Comparison of ENCODE assay signal across 7 cellular contexts in the genomic region with DNA sequence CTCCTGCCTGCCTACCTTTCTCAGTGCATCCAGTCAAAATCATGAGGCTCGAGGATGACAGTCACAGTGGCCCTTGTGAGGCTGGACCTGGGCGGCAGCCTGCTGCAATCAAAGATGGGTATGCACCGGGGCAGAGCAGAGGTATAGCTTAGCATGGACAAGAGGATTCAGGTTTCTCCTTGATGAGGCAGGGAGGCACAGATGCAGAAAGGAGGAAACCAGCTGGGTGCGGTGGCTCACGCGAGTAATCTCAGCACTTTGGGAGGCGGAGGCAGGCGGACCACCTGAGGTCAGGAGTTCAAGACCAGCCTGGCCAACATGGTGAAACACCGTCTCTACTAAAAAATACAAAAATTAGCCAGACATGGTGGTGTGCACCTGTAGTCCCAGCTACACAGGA. TPM values are rescaled to one million over a fixed set of nuclear protein-coding genes. Genes with fewer than 3 reads are reported as not detected.
DNase-seq lines count a peak whose midpoint lies in the region; ATAC-seq and TF ChIP-seq lines count a peak whose summit lies in the region.
"Not testable (repeated sequence)": the region's sequence is repeated elsewhere in the genome, so short reads cannot be mapped to it uniquely, and the experiment has no call there.

No MANE protein-coding gene starts in this region.

- TF ChIP-seq CTCF in CD14-positive monocyte (IDR thresholded peaks at IDR 0.05); endodermal cell (conservative IDR thresholded peaks at IDR 0.05); neutrophil (IDR thresholded peaks at IDR 0.05): not testable (repeated sequence)

- H3K4me3 Mint-ChIP-seq in CD14-positive monocyte; activated T-helper 2 cell treated with anti-CD3 and anti-CD28 coated beads, Interferon-gamma antibody, Interleukin-2, Interleukin-4, amounts not matched to agents 10 μg/mL and 5 μg/mL and 100 μg/mL, durations not matched to agents 14 hours and 24 hours and 36 hours (ENCODE audit: low read depth); endodermal cell; memory B cell; stimulated activated memory B cell treated with anti-CD40 and anti-IgM and Interleukin-4, amounts not matched to agents 10 μg/mL and 1 μg/mL and 100 μg/mL, for 72 hours: not testable (repeated sequence)

- not testable (repeated sequence) for ATAC-seq in memory B cell (ENCODE audit: low read depth); stimulated activated memory B cell treated with anti-CD40 and anti-IgM and Interleukin-4, amounts not matched to agents 10 μg/mL and 1 μg/mL and 100 μg/mL, for 72 hours

- H3K27me3 ChIP-seq in endodermal cell (ENCODE audit: control insufficient read depth, insufficient read depth, low read length, poor library complexity, severe bottlenecking); neutrophil: not testable (repeated sequence)

- H3K36me3 ChIP-seq in endodermal cell (ENCODE audit: control insufficient read depth, insufficient read depth, low read length); neutrophil: not testable (repeated sequence)

- not testable (repeated sequence) for H3K4me1 ChIP-seq in endodermal cell (ENCODE audit: control insufficient read depth, insufficient read depth, low read length)
- peaks cover 50% of the 10 kb centered on the region in 2 experiments for H3K4me1 ChIP-seq in neutrophil (ENCODE audit: control insufficient read depth in 1 of 2, insufficient read depth in 1 of 2, low read depth in 1 of 2, low read length in 1 of 2)

- not testable (repeated sequence) for H3K27ac ChIP-seq in endodermal cell (ENCODE audit: low read depth, low read length)
- peak overlapping the region; percentile 96 for H3K27ac ChIP-seq in neutrophil

- not testable (repeated sequence) for H3K9me3 ChIP-seq in endodermal cell (ENCODE audit: control insufficient read depth, low read length); neutrophil

- WGBS in endodermal cell (ENCODE audit: insufficient coverage in 1 of 2, insufficient read length in 1 of 2), 2 experiments = 82 to 92% methylated on average over 7 to 9 of the region's 9 CpGs

- not testable (repeated sequence) for H3K4me3 ChIP-seq in endodermal cell (ENCODE audit: low read length); neutrophil (ENCODE audit: low read depth in 1 of 2, low read length in 1 of 2)

- not testable (repeated sequence) for H3K9ac ChIP-seq in endodermal cell (ENCODE audit: extremely low read depth, low read length, poor library complexity, severe bottlenecking)

- H3K4me1 Mint-ChIP-seq in CD14-positive monocyte (peaks cover 67% of the 10 kb centered on the region), memory B cell (peaks cover 34% of the 10 kb centered on the region)
- peaks cover 19% of the 10 kb centered on the region for H3K4me1 Mint-ChIP-seq in activated T-helper 2 cell treated with anti-CD3 and anti-CD28 coated beads, Interferon-gamma antibody, Interleukin-2, Interleukin-4, amounts not matched to agents 10 μg/mL and 5 μg/mL and 100 μg/mL, durations not matched to agents 14 hours and 24 hours and 36 hours (ENCODE audit: low read depth)
- H3K4me1 Mint-ChIP-seq in endodermal cell = not testable (repeated sequence)
- H3K4me1 Mint-ChIP-seq in stimulated activated memory B cell treated with anti-CD40 and anti-IgM and Interleukin-4, amounts not matched to agents 10 μg/mL and 1 μg/mL and 100 μg/mL, for 72 hours = peaks cover 47% of the 10 kb centered on the region

- not testable (repeated sequence) for H3K36me3 Mint-ChIP-seq in CD14-positive monocyte; activated T-helper 2 cell treated with anti-CD3 and anti-CD28 coated beads, Interferon-gamma antibody, Interleukin-2, Interleukin-4, amounts not matched to agents 10 μg/mL and 5 μg/mL and 100 μg/mL, durations not matched to agents 14 hours and 24 hours and 36 hours (ENCODE audit: low read depth); endodermal cell (ENCODE audit: low read depth); memory B cell; stimulated activated memory B cell treated with anti-CD40 and anti-IgM and Interleukin-4, amounts not matched to agents 10 μg/mL and 1 μg/mL and 100 μg/mL, for 72 hours

- H3K27ac Mint-ChIP-seq in CD14-positive monocyte (peak overlapping the region in 4 of 7 donors; percentile 24 to 99 (median 92)), memory B cell (peak overlapping the region; percentile 35)
- peak overlapping the region; percentile 1 for H3K27ac Mint-ChIP-seq in activated T-helper 2 cell treated with anti-CD3 and anti-CD28 coated beads, Interferon-gamma antibody, Interleukin-2, Interleukin-4, amounts not matched to agents 10 μg/mL and 5 μg/mL and 100 μg/mL, durations not matched to agents 14 hours and 24 hours and 36 hours
- H3K27ac Mint-ChIP-seq in endodermal cell = not testable (repeated sequence)
- H3K27ac Mint-ChIP-seq in stimulated activated memory B cell treated with anti-CD40 and anti-IgM and Interleukin-4, amounts not matched to agents 10 μg/mL and 1 μg/mL and 100 μg/mL, for 72 hours = peak overlapping the region; percentile 61

- intact Hi-C loops in CD14-positive monocyte (cut with micrococcal nuclease); activated T-helper 2 cell treated with anti-CD3 and anti-CD28 coated beads, Interferon-gamma antibody, Interleukin-2, Interleukin-4, amounts not matched to agents 10 μg/mL and 5 μg/mL and 100 μg/mL, durations not matched to agents 14 hours and 24 hours and 36 hours (cut with micrococcal nuclease): not testable (repeated sequence)

- H3K27me3 Mint-ChIP-seq in CD14-positive monocyte (ENCODE audit: low read depth in 3 of 3); activated T-helper 2 cell treated with anti-CD3 and anti-CD28 coated beads, Interferon-gamma antibody, Interleukin-2, Interleukin-4, amounts not matched to agents 10 μg/mL and 5 μg/mL and 100 μg/mL, durations not matched to agents 14 hours and 24 hours and 36 hours (ENCODE audit: low read depth); endodermal cell (ENCODE audit: insufficient read depth); memory B cell; stimulated activated memory B cell treated with anti-CD40 and anti-IgM and Interleukin-4, amounts not matched to agents 10 μg/mL and 1 μg/mL and 100 μg/mL, for 72 hours: not testable (repeated sequence)

- H3K9me3 Mint-ChIP-seq in CD14-positive monocyte; activated T-helper 2 cell treated with anti-CD3 and anti-CD28 coated beads, Interferon-gamma antibody, Interleukin-2, Interleukin-4, amounts not matched to agents 10 μg/mL and 5 μg/mL and 100 μg/mL, durations not matched to agents 14 hours and 24 hours and 36 hours; endodermal cell; memory B cell; stimulated activated memory B cell treated with anti-CD40 and anti-IgM and Interleukin-4, amounts not matched to agents 10 μg/mL and 1 μg/mL and 100 μg/mL, for 72 hours: not testable (repeated sequence)

- DNase-seq in CD14-positive monocyte (ENCODE audit: low spot score); activated T-helper 2 cell treated with anti-CD3 and anti-CD28 coated beads, Interferon-gamma antibody, Interleukin-2, Interleukin-4, amounts not matched to agents 10 μg/mL and 5 μg/mL and 100 μg/mL, durations not matched to agents 14 hours and 24 hours and 36 hours (ENCODE audit: low spot score); memory B cell (ENCODE audit: low spot score in 2 of 2): not testable (repeated sequence)
- peak; percentile 16 for DNase-seq in NCI-H69 (lab: John Stamatoyannopoulos, UW)
- peak; percentile 44 for DNase-seq in endodermal cell

RNA-seq across cellular contexts. Expression of a gene that starts 32.7 kb away (rescaled TPM):
- polyA plus RNA-seq in CD14-positive monocyte = 10 to 100 TPM; 26.1 to 35.8 TPM
- total RNA-seq in activated T-helper 2 cell treated with anti-CD3 and anti-CD28 coated beads, Interferon-gamma antibody, Interleukin-2, Interleukin-4, amounts not matched to agents 10 μg/mL and 5 μg/mL and 100 μg/mL, durations not matched to agents 14 hours and 24 hours and 36 hours = 44.6 and 47.7 TPM in 2 replicates
- 10 to 100 TPM; 17.1 to 32.5 TPM for total RNA-seq in endodermal cell
- polyA plus RNA-seq in endodermal cell (2013, experiment 1 of 2) = 18.7 TPM
- 19.7 TPM for polyA plus RNA-seq in endodermal cell (2013, experiment 2 of 2)
